7 cellular contexts compared by ENCODE assay signal in the genomic region with DNA sequence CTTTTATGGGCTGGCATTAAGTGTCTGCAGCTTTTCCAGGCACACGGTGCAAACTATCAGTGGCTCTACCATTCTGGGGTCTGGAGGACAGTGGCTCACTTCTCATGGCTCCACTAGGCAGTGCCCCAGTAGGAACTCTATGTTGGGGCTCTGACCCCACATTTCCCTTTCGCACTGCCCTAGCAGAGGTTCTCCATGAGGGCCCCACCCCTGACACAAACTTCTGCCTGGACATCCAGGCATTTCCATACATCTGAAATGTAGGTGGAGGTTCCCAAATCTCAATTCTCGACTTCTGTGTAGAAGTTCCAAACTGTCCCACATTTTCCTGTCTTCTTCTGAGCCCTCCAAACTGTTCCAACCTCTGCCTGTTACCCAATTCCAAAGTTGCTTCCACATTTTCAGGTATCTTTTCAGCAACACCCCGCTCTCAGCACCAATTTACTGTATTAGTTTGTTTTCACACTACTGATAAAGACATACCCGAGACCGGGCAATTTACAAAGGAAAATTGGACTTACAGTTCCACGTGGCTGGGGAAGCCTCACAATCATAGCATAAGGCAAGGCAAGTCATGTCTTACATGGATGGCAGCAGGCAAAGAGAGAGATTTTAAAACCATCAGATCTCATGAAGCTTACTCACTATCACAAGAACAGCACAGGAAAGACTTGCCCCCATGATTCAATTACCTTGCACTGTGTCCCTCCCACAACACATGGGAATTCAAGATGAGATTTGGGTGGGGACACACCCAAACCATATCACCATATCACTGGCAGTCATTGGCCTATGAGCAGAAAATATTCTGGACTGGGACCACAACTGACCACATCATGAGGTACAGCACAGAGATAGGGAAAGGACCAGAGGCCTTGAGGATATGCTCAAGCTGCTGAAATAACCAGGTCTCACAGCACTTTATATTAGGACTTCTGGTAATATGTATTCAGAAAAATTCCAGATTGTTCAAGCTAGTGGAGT.
A peak's percentile ranks its signal among the peaks of the same experiment; 100 is the strongest.
DNase-seq lines count a peak whose midpoint lies in the region; ATAC-seq, FAIRE-seq and TF ChIP-seq lines count a peak whose summit lies in the region.
"Not testable (repeated sequence)": the region's sequence is repeated elsewhere in the genome, so short reads cannot be mapped to it uniquely, and the experiment has no call there.

No MANE protein-coding gene starts in this region.

- not testable (repeated sequence) for ATAC-seq in HCT116, K562
- ATAC-seq in psoas muscle, result peak in 1 of 4 donors; percentile 3

- RAD21 ChIA-PET in HCT116 (lab: Charles Lee; ENCODE audit: low non-redundant PET in 1 of 2, low total read pairs in 2 of 2, uncharacterized antibody in 2 of 2, unreplicated experiment in 2 of 2), result not testable (repeated sequence)

- not testable (repeated sequence) for H3K9me2 ChIP-seq in HCT116 (ENCODE audit: insufficient read depth)

- H3K9ac ChIP-seq in HCT116 (ENCODE audit: low read length); K562 (ENCODE audit: insufficient read depth in 1 of 2, low read depth in 2 of 2, low read length in 2 of 2): not testable (repeated sequence)
- H3K9ac ChIP-seq in mesenchymal stem cell (ENCODE audit: low read length), result peak overlapping the region; percentile 67

- not testable (repeated sequence) for H3K18ac ChIP-seq in mesenchymal stem cell (ENCODE audit: low read depth in 1 of 2, low read length in 2 of 2)

- not testable (repeated sequence) for H2BK15ac ChIP-seq in mesenchymal stem cell (ENCODE audit: low read depth, poor library complexity, severe bottlenecking)

- POLR2A ChIA-PET in HCT116 (lab: Charles Lee); RWPE1 (lab: Yijun Ruan, JAX; ENCODE audit: low non-redundant PET); K562 (lab: Yijun Ruan, JAX): not testable (repeated sequence)

- H3K4me1 ChIP-seq in HCT116 (ENCODE audit: control insufficient read depth in 1 of 2, insufficient read depth in 2 of 2, low read length in 2 of 2) (peaks cover 15 to 36% of the 10 kb centered on the region in 2 experiments; a peak in 3 of 4 replicates), esophagus muscularis mucosa (peaks cover 13 to 41% (median 38%) of the 10 kb centered on the region in 4 donors), mesenchymal stem cell (ENCODE audit: control insufficient read depth, insufficient read depth, low read depth, low read length) (peaks cover 27% of the 10 kb centered on the region), psoas muscle (peaks cover 30% of the 10 kb centered on the region)
- H3K4me1 ChIP-seq in K562 (replicated peaks in 1 of 2; ENCODE audit: control insufficient read depth in 2 of 2, insufficient read depth in 2 of 2, low read length in 2 of 2); thymus (ENCODE audit: control insufficient read depth, insufficient read depth, low read length): not testable (repeated sequence)

- 10% methylated on average over 6 of the region's 7 CpGs for WGBS in K562 (ENCODE audit: insufficient coverage, low coverage, missing lambda C conversion rate)
- 94% methylated on average over 7 of the region's 7 CpGs for WGBS in esophagus muscularis mucosa
- 86% methylated on average over 7 of the region's 7 CpGs for WGBS in mesenchymal stem cell
- 85 to 96% (median 94%) methylated on average over 7 of the region's 7 CpGs for WGBS in psoas muscle, 3 donors
- WGBS in thymus, result 94% methylated on average over 7 of the region's 7 CpGs

- H3K79me1 ChIP-seq in mesenchymal stem cell (replicated peaks; ENCODE audit: low read length, poor library complexity, severe bottlenecking), result not testable (repeated sequence)

- in situ Hi-C loops in K562 (cut with MboI), result not testable (repeated sequence)

- not testable (repeated sequence) for H2BK12ac ChIP-seq in mesenchymal stem cell (ENCODE audit: low read length in 2 of 2)

- CTCF ChIA-PET in HCT116 (lab: Charles Lee); K562 (lab: Yijun Ruan, JAX; ENCODE audit: low intra/inter-chr PET ratio): not testable (repeated sequence)
- CTCF ChIA-PET in RWPE1 (lab: Yijun Ruan, JAX), result interaction anchor here (1.3 kb wide), 1 partner anchor 55 kb away, joined by 5 read pairs; no protein-coding TSS in a partner anchor

- not testable (repeated sequence) for H2BK120ac ChIP-seq in mesenchymal stem cell (ENCODE audit: low read depth, low read length)

- TF ChIP-seq CTCF in HCT116 (IDR thresholded peaks at IDR 0.05 in 2 of 3, conservative IDR thresholded peaks at IDR 0.05 in 1 of 3; ENCODE audit: borderline replicate concordance in 1 of 3, insufficient read depth in 1 of 3, low read depth in 2 of 3, low read length in 2 of 3); RWPE1 (conservative IDR thresholded peaks at IDR 0.05; ENCODE audit: low read depth); K562 (IDR thresholded peaks at IDR 0.05 in 2 of 3, conservative IDR thresholded peaks at IDR 0.05 in 1 of 3; ENCODE audit: insufficient read depth in 2 of 3, low read depth in 1 of 3, low read length in 3 of 3); esophagus muscularis mucosa (IDR thresholded peaks at IDR 0.05); psoas muscle (IDR thresholded peaks at IDR 0.05): not testable (repeated sequence)

- DNase-seq in HCT116 (ENCODE audit: low read depth, low spot score); RWPE1 (ENCODE audit: low spot score); K562 (ENCODE audit: extremely low read depth in 1 of 4, low spot score in 3 of 4); mesenchymal stem cell; psoas muscle: not testable (repeated sequence)
- peak; percentile 70 for DNase-seq in esophagus muscularis mucosa (ENCODE audit: extremely low spot score)

- H3K4ac ChIP-seq in mesenchymal stem cell (ENCODE audit: low read depth in 1 of 2, low read length in 2 of 2), result not testable (repeated sequence)

- not testable (repeated sequence) for H2AFZ ChIP-seq in HCT116 (ENCODE audit: low read depth, low read length, poor library complexity, severe bottlenecking); K562 (ENCODE audit: low read depth, low read length); mesenchymal stem cell (ENCODE audit: low read depth, low read length)

- H3K27me3 ChIP-seq in HCT116 (ENCODE audit: insufficient read depth, low read length); K562 (ENCODE audit: control insufficient read depth in 2 of 2, insufficient read depth in 2 of 2, low read length in 2 of 2); esophagus muscularis mucosa; mesenchymal stem cell (ENCODE audit: control insufficient read depth in 1 of 2, insufficient read depth in 1 of 2, low read length in 2 of 2); psoas muscle (ENCODE audit: insufficient read depth in 3 of 3, low read length in 2 of 3); thymus (ENCODE audit: control insufficient read depth, insufficient read depth): not testable (repeated sequence)

- not testable (repeated sequence) for BruUV-seq in HCT116 (replicated peaks; lab: Mats Ljungman, UMichigan); K562 (replicated peaks; lab: Mats Ljungman, UMichigan)

- not testable (repeated sequence) for H4K8ac ChIP-seq in mesenchymal stem cell (ENCODE audit: low read length)

- peaks cover 0 to 16% of the 10 kb centered on the region in 2 experiments; a peak in 1 of 4 replicates for H3K9me3 ChIP-seq in HCT116 (ENCODE audit: control insufficient read depth in 1 of 2, insufficient read depth in 1 of 2, low read depth in 1 of 2, low read length in 2 of 2)
- not testable (repeated sequence) for H3K9me3 ChIP-seq in K562 (replicated peaks; ENCODE audit: control insufficient read depth, insufficient read depth, low read depth, low read length); esophagus muscularis mucosa; mesenchymal stem cell (ENCODE audit: control insufficient read depth, low read length); psoas muscle; thymus (ENCODE audit: control insufficient read depth)

- not testable (repeated sequence) for H2BK5ac ChIP-seq in mesenchymal stem cell (ENCODE audit: low read depth, low read length, poor library complexity, severe bottlenecking)

- not testable (repeated sequence) for H4K20me1 ChIP-seq in HCT116 (ENCODE audit: insufficient read depth); K562 (replicated peaks; ENCODE audit: control insufficient read depth, insufficient read depth, low read length)

- H3K4me3 ChIP-seq in HCT116 (replicated peaks in 1 of 2; ENCODE audit: low read depth in 1 of 2, low read length in 2 of 2); K562; esophagus muscularis mucosa; mesenchymal stem cell (ENCODE audit: insufficient read depth in 1 of 2, low read depth in 1 of 2, low read length in 2 of 2); psoas muscle; thymus (ENCODE audit: low read length): not testable (repeated sequence)

- TF ChIP-seq RAD21 in HCT116 (IDR thresholded peaks at IDR 0.05; ENCODE audit: low read depth); K562 (CRISPR knock-in tag; conservative IDR thresholded peaks at IDR 0.05 in 1 of 2, IDR thresholded peaks at IDR 0.05 in 1 of 2): not testable (repeated sequence)

- intact Hi-C loops in HCT116 (cut with micrococcal nuclease); K562 (cut with micrococcal nuclease); esophagus muscularis mucosa (cut with DNase I): not testable (repeated sequence)
- intact Hi-C loops in psoas muscle (cut with DNase I), result loop anchor here (2.0 to 5.0 kb wide), 2 partner anchors 14 to 43 kb away; no protein-coding TSS in a partner anchor

- TF ChIP-seq POLR2A in HCT116 (IDR thresholded peaks at IDR 0.05; ENCODE audit: borderline replicate concordance, extremely low read depth, insufficient read depth, insufficient read length); K562 (conservative IDR thresholded peaks at IDR 0.05); esophagus muscularis mucosa (IDR thresholded peaks at IDR 0.05; ENCODE audit: low read depth): not testable (repeated sequence)

- not testable (repeated sequence) for H3K23ac ChIP-seq in mesenchymal stem cell (ENCODE audit: low read length in 2 of 2)

- not testable (repeated sequence) for H3K79me2 ChIP-seq in HCT116 (ENCODE audit: insufficient read depth, low read length); K562 (ENCODE audit: control insufficient read depth, insufficient read depth, low read length)

- not testable (repeated sequence) for FAIRE-seq in K562 (lab: Jason Lieb, UNC)

- H3K14ac ChIP-seq in mesenchymal stem cell (ENCODE audit: low read length in 2 of 2), result not testable (repeated sequence)

- not testable (repeated sequence) for H4K91ac ChIP-seq in mesenchymal stem cell (ENCODE audit: low read length)

- not testable (repeated sequence) for H3K27ac ChIP-seq in HCT116 (ENCODE audit: low read depth, low read length); K562 (ENCODE audit: extremely low read depth, low read depth, low read length)
- H3K27ac ChIP-seq in RWPE1 (peak overlapping the region; percentile 90), esophagus muscularis mucosa (replicated peaks in 1 of 4) (peak overlapping the region; percentile 65 to 80 (median 74)), mesenchymal stem cell (ENCODE audit: low read length, poor library complexity, severe bottlenecking) (peak overlapping the region; percentile 90), psoas muscle (peak overlapping the region; percentile 98), thymus (ENCODE audit: low read depth) (peak overlapping the region; percentile 55)

- H3K4me2 ChIP-seq in HCT116 (ENCODE audit: low read length); K562 (ENCODE audit: insufficient read depth, low read length); mesenchymal stem cell (ENCODE audit: low read length, poor library complexity, severe bottlenecking): not testable (repeated sequence)

- not testable (repeated sequence) for H3K36me3 ChIP-seq in HCT116 (ENCODE audit: control insufficient read depth in 1 of 2, insufficient read depth in 2 of 2, low read length in 2 of 2); K562 (ENCODE audit: control insufficient read depth, insufficient read depth, low read length); esophagus muscularis mucosa; mesenchymal stem cell (ENCODE audit: control insufficient read depth in 1 of 2, insufficient read depth in 2 of 2, low read depth in 1 of 2, low read length in 2 of 2); psoas muscle (ENCODE audit: insufficient read depth in 1 of 2, low read depth in 1 of 2); thymus (ENCODE audit: control insufficient read depth, insufficient read depth)

- TF ChIP-seq EP300 in K562 (IDR thresholded peaks at IDR 0.05; ENCODE audit: low read length); esophagus muscularis mucosa (IDR thresholded peaks at IDR 0.05): not testable (repeated sequence)

- not testable (repeated sequence) for H3K9me1 ChIP-seq in K562 (ENCODE audit: control insufficient read depth, insufficient read depth, low read length)

- H2AK5ac ChIP-seq in mesenchymal stem cell (ENCODE audit: low read length, severe bottlenecking), result peak overlapping the region; percentile 84
